12 cellular contexts compared by ENCODE assay signal in the genomic region with DNA sequence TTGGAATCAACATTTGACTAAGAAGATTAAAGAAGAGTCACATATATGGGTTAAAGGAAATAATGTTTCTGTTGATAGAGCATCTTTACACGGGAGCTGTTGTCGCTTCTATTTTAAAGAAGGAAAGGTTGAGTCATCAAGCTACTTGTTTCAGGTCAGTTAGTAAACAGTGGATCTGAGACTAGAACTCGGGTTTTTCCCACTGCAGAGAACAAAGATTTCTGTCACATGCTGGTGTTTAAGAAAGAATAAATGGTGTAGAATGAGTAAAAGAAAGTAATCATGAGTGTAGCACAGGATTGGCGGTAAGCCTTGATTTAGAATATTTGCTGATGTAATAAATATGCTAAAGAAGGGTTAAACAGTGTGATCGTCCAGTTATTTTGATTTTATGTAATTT.
DNase-seq lines count a peak whose midpoint lies in the region; ATAC-seq, FAIRE-seq and TF ChIP-seq lines count a peak whose summit lies in the region.
"Had no signal": no experiment of that assay in that cellular context is flagged by ENCODE, and none has a peak within 500 bp of the region (broad histone marks: within the 10 kb centered on the region; RNA-seq: fewer than 3 reads in every experiment).

No MANE protein-coding gene starts in this region.

- H3K9me3 ChIP-seq in tibial artery = no peaks in the 10 kb centered on the region
- H3K9me3 ChIP-seq: right lobe of liver had no signal

- FAIRE-seq in H54 (lab: Jason Lieb, UNC) = no peak
- FAIRE-seq: kidney had no signal

- peak; percentile 2 for DNase-seq in stimulated activated CD4-positive, alpha-beta T cell treated with anti-CD3 and anti-CD28 coated beads, Interleukin-1b, Interleukin-23, amount 100 ng/mL, for 48 hours
- no peak for DNase-seq in stimulated activated CD4-positive, alpha-beta T cell treated with anti-CD3 and anti-CD28 coated beads, Interleukin-12 subunit alpha, Interleukin-12 subunit beta, amount 100 ng/mL, for 4 hours
- DNase-seq in SK-MEL-5 (ENCODE audit: low read depth, low spot score) (peak; percentile 80), tibial artery (no peak), H54 (ENCODE audit: insufficient read length, low spot score) (no peak), iPS-NIHi7 (ENCODE audit: extremely low spot score) (no peak), type B pancreatic cell (ENCODE audit: extremely low spot score, unreplicated experiment) (no peak)
- DNase-seq: CD8-positive, alpha-beta T cell; kidney; right lobe of liver; stimulated activated naive B cell treated with anti-CD40 and anti-IgM and Interleukin-4, amounts not matched to agents 10 μg/mL and 1 μg/mL and 100 μg/mL, for 72 hours had no signal

- H3K36me3 Mint-ChIP-seq in type B pancreatic cell = no peaks in the 10 kb centered on the region
- H3K36me3 Mint-ChIP-seq: CD8-positive, alpha-beta T cell; stimulated activated naive B cell treated with anti-CD40 and anti-IgM and Interleukin-4, amounts not matched to agents 10 μg/mL and 1 μg/mL and 100 μg/mL, for 72 hours had no signal

- H3K27me3 ChIP-seq in tibial artery = no peaks in the 10 kb centered on the region
- H3K27me3 ChIP-seq: right lobe of liver had no signal

- H3K4me1 Mint-ChIP-seq in type B pancreatic cell (ENCODE audit: unreplicated experiment) = no peaks in the 10 kb centered on the region
- H3K4me1 Mint-ChIP-seq: stimulated activated naive B cell treated with anti-CD40 and anti-IgM and Interleukin-4, amounts not matched to agents 10 μg/mL and 1 μg/mL and 100 μg/mL, for 72 hours had no signal

- H3K27me3 Mint-ChIP-seq in type B pancreatic cell = no peaks in the 10 kb centered on the region
- H3K27me3 Mint-ChIP-seq: stimulated activated naive B cell treated with anti-CD40 and anti-IgM and Interleukin-4, amounts not matched to agents 10 μg/mL and 1 μg/mL and 100 μg/mL, for 72 hours had no signal

- no peaks in the 10 kb centered on the region for H3K9me3 Mint-ChIP-seq in type B pancreatic cell
- H3K9me3 Mint-ChIP-seq: CD8-positive, alpha-beta T cell; stimulated activated naive B cell treated with anti-CD40 and anti-IgM and Interleukin-4, amounts not matched to agents 10 μg/mL and 1 μg/mL and 100 μg/mL, for 72 hours had no signal

- TF ChIP-seq POLR2A in H54 (IDR thresholded peaks at IDR 0.05; ENCODE audit: low read depth, low read length) = no peak

- peak overlapping the region in 1 of 2 donors; percentile 13 for H3K4me3 ChIP-seq in tibial artery
- H3K4me3 ChIP-seq: right lobe of liver had no signal

- H3K4me1 ChIP-seq in tibial artery = peaks cover 0 to 81% (median 3%) of the 10 kb centered on the region in 4 donors

- H3K27ac Mint-ChIP-seq in type B pancreatic cell = no peak overlapping the region
- H3K27ac Mint-ChIP-seq: CD8-positive, alpha-beta T cell; stimulated activated naive B cell treated with anti-CD40 and anti-IgM and Interleukin-4, amounts not matched to agents 10 μg/mL and 1 μg/mL and 100 μg/mL, for 72 hours had no signal

- in situ Hi-C loops in SK-MEL-5 (cut with HindIII; ENCODE audit: low pct_unique_long_range_greater_than_20kb, low sequenced_read_pairs) = no loop called here

- no peaks in the 10 kb centered on the region for H3K36me3 ChIP-seq in tibial artery
- H3K36me3 ChIP-seq: right lobe of liver had no signal

- ATAC-seq in HG02973 (IDR thresholded peaks at IDR 0.05; ENCODE audit: unreplicated experiment) = peak; percentile 82
- ATAC-seq: CD8-positive, alpha-beta T cell had no signal

- peak overlapping the region; percentile 59 to 71 for H3K27ac ChIP-seq in tibial artery
- H3K27ac ChIP-seq: right lobe of liver had no signal

- TF ChIP-seq CTCF in tibial artery (IDR thresholded peaks at IDR 0.05) (no peak), type B pancreatic cell (conservative IDR thresholded peaks at IDR 0.05) (no peak)

- H3K4me3 Mint-ChIP-seq in type B pancreatic cell = no peak overlapping the region
- H3K4me3 Mint-ChIP-seq: CD8-positive, alpha-beta T cell; stimulated activated naive B cell treated with anti-CD40 and anti-IgM and Interleukin-4, amounts not matched to agents 10 μg/mL and 1 μg/mL and 100 μg/mL, for 72 hours had no signal

- intact Hi-C loops in tibial artery (cut with DNase I; ENCODE audit: low total_unique reads) = no loop called here

Comparison
In these comparisons a context has a peak if more than half of its experiments do, and no peak if none do; other contexts are left out.
1. DNase-seq: peak in stimulated activated CD4-positive, alpha-beta T cell treated with anti-CD3 and anti-CD28 coated beads, Interleukin-1b, Interleukin-23, amount 100 ng/mL, for 48 hours (single experiment) and SK-MEL-5 (single experiment); none in stimulated activated CD4-positive, alpha-beta T cell treated with anti-CD3 and anti-CD28 coated beads, Interleukin-12 subunit alpha, Interleukin-12 subunit beta, amount 100 ng/mL, for 4 hours (single experiment), tibial artery (0 of 2), H54 (single experiment), iPS-NIHi7 (single experiment) and type B pancreatic cell (single experiment).